In the genomic region with DNA sequence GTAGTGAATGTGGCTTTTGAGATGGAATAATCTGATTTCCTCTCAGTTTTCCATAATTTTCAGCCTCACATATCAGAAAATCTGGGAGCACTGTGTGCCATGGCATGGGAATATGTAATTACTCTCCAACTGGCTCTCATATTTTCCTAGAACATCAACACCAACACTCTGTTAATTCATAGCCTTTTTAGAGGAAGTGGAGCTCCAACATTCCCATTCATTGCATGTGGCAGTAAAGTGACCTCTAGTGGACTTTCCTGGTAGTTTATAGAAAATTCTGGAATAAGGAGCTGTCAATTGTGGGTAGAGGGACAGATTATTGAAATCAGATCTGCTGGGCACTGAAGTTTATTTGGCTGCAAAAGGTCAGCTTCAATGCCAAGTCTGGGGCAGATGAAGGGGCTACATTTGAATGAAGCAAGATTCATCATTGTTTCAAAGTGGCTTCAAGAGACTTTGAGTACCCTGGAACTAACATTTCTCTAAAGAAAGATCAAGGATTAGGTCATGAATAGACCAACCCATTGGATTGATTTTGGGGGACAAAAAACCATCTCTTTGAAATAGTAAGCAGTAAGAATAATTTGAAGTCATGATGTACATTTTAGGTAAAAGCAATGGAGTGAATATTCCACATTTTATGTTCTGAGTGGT, we compare ENCODE assay signal across 8 cellular contexts. TPM values are rescaled to one million over a fixed set of nuclear protein-coding genes. Genes with fewer than 3 reads are reported as not detected.
DNase-seq lines count a peak whose midpoint lies in the region; ATAC-seq and TF ChIP-seq lines count a peak whose summit lies in the region.

No MANE protein-coding gene starts in this region.

- no peak for ATAC-seq in GM19324 (IDR thresholded peaks at IDR 0.05; ENCODE audit: low FRiP score, unreplicated experiment)
- no peak for ATAC-seq in HG03135 (IDR thresholded peaks at IDR 0.05; ENCODE audit: unreplicated experiment)

- H3K9me3 Mint-ChIP-seq in endodermal cell (no peaks in the 10 kb centered on the region), neural crest cell (no peaks in the 10 kb centered on the region)

- H3K4me1 Mint-ChIP-seq in endodermal cell = peaks cover 15% of the 10 kb centered on the region
- H3K4me1 Mint-ChIP-seq in neural crest cell = peaks cover 11% of the 10 kb centered on the region

- no peaks in the 10 kb centered on the region for H3K36me3 Mint-ChIP-seq in endodermal cell (ENCODE audit: low read depth)
- no peaks in the 10 kb centered on the region for H3K36me3 Mint-ChIP-seq in neural crest cell (ENCODE audit: low read depth)

- TF ChIP-seq CTCF in 22Rv1 (IDR thresholded peaks at IDR 0.05) = peak; percentile 97
- peak; percentile 42 for TF ChIP-seq CTCF in GM10266 (IDR thresholded peaks at IDR 0.05; ENCODE audit: control insufficient read depth, insufficient read depth, low read depth, missing control alignments)
- peak; percentile 87 for TF ChIP-seq CTCF in endodermal cell (conservative IDR thresholded peaks at IDR 0.05)
- peak; percentile 70 for TF ChIP-seq CTCF in neural crest cell (conservative IDR thresholded peaks at IDR 0.05)

- H3K27ac ChIP-seq in 22Rv1 (no peak overlapping the region), endodermal cell (ENCODE audit: low read depth, low read length) (no peak overlapping the region)

- H3K27ac Mint-ChIP-seq in endodermal cell (no peak overlapping the region), neural crest cell (ENCODE audit: unreplicated experiment) (no peak overlapping the region)

- H3K36me3 ChIP-seq in endodermal cell (ENCODE audit: control insufficient read depth, insufficient read depth, low read length) = no peaks in the 10 kb centered on the region

- DNase-seq in GM10266 (ENCODE audit: extremely low spot score) (no peak), NCI-H526 (lab: John Stamatoyannopoulos, UW) (peak; percentile 30 to 64), endodermal cell (peak; percentile 67), neural crest cell (ENCODE audit: low read depth, low spot score) (no peak)
- no peak for DNase-seq in activated naive CD4-positive, alpha-beta T cell (lab: John Stamatoyannopoulos, UW)

- no peak overlapping the region for H3K4me3 ChIP-seq in endodermal cell (ENCODE audit: low read length)

- H3K4me3 Mint-ChIP-seq in endodermal cell = no peak overlapping the region
- H3K4me3 Mint-ChIP-seq in neural crest cell = no peak overlapping the region

- no peaks in the 10 kb centered on the region for H3K9me3 ChIP-seq in endodermal cell (ENCODE audit: control insufficient read depth, low read length)

- H3K27me3 Mint-ChIP-seq in endodermal cell (ENCODE audit: insufficient read depth) (peaks cover 3% of the 10 kb centered on the region), neural crest cell (ENCODE audit: low read depth) (peaks cover 7% of the 10 kb centered on the region)

- H3K4me1 ChIP-seq in endodermal cell (ENCODE audit: control insufficient read depth, insufficient read depth, low read length) = no peaks in the 10 kb centered on the region

- no peaks in the 10 kb centered on the region for H3K27me3 ChIP-seq in endodermal cell (ENCODE audit: control insufficient read depth, insufficient read depth, low read length, poor library complexity, severe bottlenecking)

- no peak overlapping the region for H3K9ac ChIP-seq in endodermal cell (ENCODE audit: extremely low read depth, low read length, poor library complexity, severe bottlenecking)

RNA-seq across cellular contexts. Expression of a gene that starts 23.6 kb away (rescaled TPM):
- 10 to 100 TPM; 17.5 to 30.8 TPM for total RNA-seq in endodermal cell
- 16.9 TPM for polyA plus RNA-seq in endodermal cell (2013, experiment 1 of 2)
- 12.0 TPM for polyA plus RNA-seq in endodermal cell (2013, experiment 2 of 2)
- total RNA-seq in neural crest cell = 15.5 and 20.0 TPM in 2 replicates

Comparison
In these comparisons a context has a peak if more than half of its experiments do, and no peak if none do; other contexts are left out.
1. CTCF ChIP-seq: peak in every context shown above with its lines; median percentile 97 in 22Rv1; 87 in endodermal cell; 70 in neural crest cell; 42 in GM10266.
2. DNase-seq: peak in NCI-H526 (2 of 2) and endodermal cell (single experiment); none in GM10266 (single experiment), neural crest cell (single experiment) and activated naive CD4-positive, alpha-beta T cell (0 of 4).